22 cellular contexts compared by ENCODE assay signal in the genomic region with DNA sequence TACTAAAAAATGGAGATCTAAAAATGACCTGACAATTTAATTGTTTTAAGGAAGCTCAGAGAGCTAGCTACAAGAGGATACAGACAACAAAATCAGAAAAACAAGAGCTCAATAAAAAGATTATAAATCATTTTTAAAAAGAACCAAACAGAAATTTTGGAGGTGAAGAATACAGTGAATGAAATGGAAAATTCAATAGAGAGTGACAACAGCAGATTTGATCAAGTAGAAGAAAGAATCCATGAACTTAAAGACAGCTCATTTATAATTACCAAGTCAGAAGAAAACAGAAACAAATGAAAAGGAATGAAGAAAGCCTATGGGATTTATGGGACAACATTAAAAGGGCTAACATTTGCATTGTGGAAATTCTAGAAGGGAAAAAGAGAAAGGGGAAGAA.
"Had no signal": no experiment of that assay in that cellular context is flagged by ENCODE, and none has a peak within 500 bp of the region (broad histone marks: within the 10 kb centered on the region; RNA-seq: fewer than 3 reads in every experiment).

No MANE protein-coding gene starts in this region.

- H3K4me3 ChIP-seq: K562, SJSA1, SK-N-MC had no signal

- H3K4me1 Mint-ChIP-seq: IgD-negative memory B cell had no signal

- H3K27ac ChIP-seq: KMS-11, SJSA1, SK-N-MC had no signal

- H3K9me3 ChIP-seq: SJSA1 had no signal

- ATAC-seq: K562 had no signal

- DNase-seq: Kasumi-1, MM.1S, NCI-H1092 treated with DMSO at 0.1 percent for 48 hours, NCI-H1436, NCI-H187, NCI-H2029, NCI-H2081 treated with DMSO at 0.1 percent for 48 hours, NCI-H2171, NCI-H226, NCI-H446, NCI-H510A, NCI-H524 treated with DMSO at 0.1 percent for 48 hours, NCI-H69, NCI-H774, Right ventricle myocardium superior, RPMI8226, SIG-M5 had no signal

- H3K27me3 ChIP-seq: SJSA1 had no signal

- H3K27me3 Mint-ChIP-seq: IgD-negative memory B cell had no signal

- H3K4me1 ChIP-seq: SJSA1 had no signal

- H3K4me3 Mint-ChIP-seq: IgD-negative memory B cell had no signal

- H3K27ac Mint-ChIP-seq: IgD-negative memory B cell had no signal
